23 cellular contexts compared by ENCODE assay signal in genomic region chr11:80462211-80462610, GRCh38.
DNase-seq lines count a peak whose midpoint lies in the region; ATAC-seq and TF ChIP-seq lines count a peak whose summit lies in the region.
"Had no signal": no experiment of that assay in that cellular context is flagged by ENCODE, and none has a peak within 500 bp of the region (broad histone marks: within the 10 kb centered on the region; RNA-seq: fewer than 3 reads in every experiment).

No MANE protein-coding gene starts in this region.

- H3K27ac ChIP-seq in mammary epithelial cell (ENCODE audit: insufficient read depth, low read depth, low read length), result no peak overlapping the region
- H3K27ac ChIP-seq: BLaER1 treated with 17β-estradiol and CSF1 and Interleukin-3, amounts not matched to agents 10 nM and 100 nM; coronary artery; GM23248; uterus had no signal

- H3K27me3 ChIP-seq in mammary epithelial cell (ENCODE audit: insufficient read depth, low read length), result no peaks in the 10 kb centered on the region
- no peaks in the 10 kb centered on the region for H3K27me3 ChIP-seq in kidney epithelial cell (ENCODE audit: control insufficient read depth, insufficient read depth, low read length)
- H3K27me3 ChIP-seq: BLaER1 treated with 17β-estradiol and CSF1 and Interleukin-3, amounts not matched to agents 10 nM and 100 nM; uterus had no signal

- ATAC-seq in HG03097 (IDR thresholded peaks at IDR 0.05; ENCODE audit: low FRiP score, unreplicated experiment) (no peak), HG03460 (IDR thresholded peaks at IDR 0.05; ENCODE audit: unreplicated experiment) (no peak)
- ATAC-seq: activated T-cell treated with anti-CD3 and anti-CD28 coated beads, Interleukin-2, amount 50 U/mL, for 72 hours; right cardiac atrium had no signal

- H3K36me3 ChIP-seq in mammary epithelial cell (ENCODE audit: insufficient read depth, low read length), result no peaks in the 10 kb centered on the region
- no peaks in the 10 kb centered on the region for H3K36me3 ChIP-seq in kidney epithelial cell (ENCODE audit: control insufficient read depth, insufficient read depth, low read length)
- H3K36me3 ChIP-seq: BLaER1 treated with 17β-estradiol and CSF1 and Interleukin-3, amounts not matched to agents 10 nM and 100 nM; uterus had no signal

- dilution Hi-C loops in mammary epithelial cell (cut with HindIII; ENCODE audit: low sequenced_read_pairs), result no loop called here

- no peaks in the 10 kb centered on the region for H3K9me3 ChIP-seq in mammary epithelial cell (replicated peaks; ENCODE audit: insufficient read depth, low read length)
- H3K9me3 ChIP-seq: BLaER1 treated with 17β-estradiol and CSF1 and Interleukin-3, amounts not matched to agents 10 nM and 100 nM; uterus had no signal

- H3K9ac ChIP-seq in mammary epithelial cell (ENCODE audit: insufficient read depth, low read length), result no peak overlapping the region
- H3K9ac ChIP-seq: BLaER1 treated with 17β-estradiol and CSF1 and Interleukin-3, amounts not matched to agents 10 nM and 100 nM; GM23248 had no signal

- H3K4me1 ChIP-seq in mammary epithelial cell (ENCODE audit: insufficient read depth, low read length), result peaks cover 7% of the 10 kb centered on the region
- H3K4me1 ChIP-seq: BLaER1 treated with 17β-estradiol and CSF1 and Interleukin-3, amounts not matched to agents 10 nM and 100 nM; uterus had no signal

- CTCF ChIA-PET in mammary epithelial cell (lab: Charles Lee; ENCODE audit: low non-redundant PET), result no interaction called here

- TF ChIP-seq CTCF in mammary epithelial cell (conservative IDR thresholded peaks at IDR 0.05 in 1 of 2, IDR thresholded peaks at IDR 0.05 in 1 of 2; ENCODE audit: extremely low read depth in 1 of 2, insufficient read depth in 1 of 2, low read depth in 1 of 2, low read length in 2 of 2), result no peak
- TF ChIP-seq CTCF in kidney epithelial cell (IDR thresholded peaks at IDR 0.05; ENCODE audit: insufficient read depth, low read length, poor library complexity, severe bottlenecking), result no peak

- peak overlapping the region; percentile 56 for H2AFZ ChIP-seq in mammary epithelial cell (ENCODE audit: low read depth, low read length)
- H2AFZ ChIP-seq: GM23248 had no signal

- 50% methylated on average over 2 of the region's 3 CpGs for WGBS in mammary epithelial cell (ENCODE audit: low coverage, missing lambda C conversion rate)

- BruUV-seq in mammary epithelial cell (replicated peaks; lab: Mats Ljungman, UMichigan), result no TSS peak

- H3K4me3 ChIP-seq in mammary epithelial cell (replicated peaks in 1 of 3; ENCODE audit: insufficient read depth in 1 of 3, low read depth in 2 of 3, low read length in 3 of 3), result no peak overlapping the region
- H3K4me3 ChIP-seq in kidney epithelial cell (ENCODE audit: low read depth, low read length), result no peak overlapping the region
- H3K4me3 ChIP-seq: BLaER1 treated with 17β-estradiol and CSF1 and Interleukin-3, amounts not matched to agents 10 nM and 100 nM; coronary artery; GM23248; lung; uterus had no signal

- DNase-seq in A172 (ENCODE audit: low spot score) (peak; percentile 55), HT1080 (ENCODE audit: low read depth) (peak; percentile 71), mammary epithelial cell (peak; percentile 95), kidney epithelial cell (ENCODE audit: low read depth) (peak; percentile 54), retina (no peak), NCI-H446 treated with DMSO at 0.1 percent for 48 hours (lab: John Stamatoyannopoulos, UW) (no peak)
- DNase-seq: activated CD4-positive, alpha-beta T cell treated with anti-CD3 and anti-CD28 coated beads for 1 hour; activated naive CD4-positive, alpha-beta T cell treated with anti-CD3 and anti-CD28 coated beads, Interleukin-2, amount 10 ng/mL, durations not matched to agents 7 days and 5 days; activated T-cell treated with anti-CD3 and anti-CD28 coated beads, Interleukin-2, amount 50 U/mL, for 72 hours; Calu3; GM23248; KG1; NCI-H187 treated with DMSO at 0.1 percent for 48 hours; NCI-H446; occipital lobe; right cardiac atrium; stimulated activated CD8-positive, alpha-beta memory T cell treated with anti-CD3 and anti-CD28 coated beads, Interleukin-4, amount 100 ng/mL, for 48 hours; uterus had no signal

- H4K20me1 ChIP-seq in mammary epithelial cell (ENCODE audit: insufficient read depth, low read length), result no peaks in the 10 kb centered on the region
- H4K20me1 ChIP-seq: BLaER1 treated with 17β-estradiol and CSF1 and Interleukin-3, amounts not matched to agents 10 nM and 100 nM had no signal

- peak overlapping the region; percentile 2 for H3K4me2 ChIP-seq in mammary epithelial cell (ENCODE audit: insufficient read depth, low read depth, low read length)
- H3K4me2 ChIP-seq: BLaER1 treated with 17β-estradiol and CSF1 and Interleukin-3, amounts not matched to agents 10 nM and 100 nM had no signal

- intact Hi-C loops in mammary epithelial cell (cut with micrococcal nuclease), result no loop called here

- in situ Hi-C loops in mammary epithelial cell (cut with MboI; ENCODE audit: low sequenced_read_pairs in 2 of 2), result no loop called here

- no peaks in the 10 kb centered on the region for H3K79me2 ChIP-seq in mammary epithelial cell (ENCODE audit: insufficient read depth, low read length)

Comparison
In these comparisons a context has a peak if more than half of its experiments do, and no peak if none do; other contexts are left out.
1. DNase-seq: peak in A172 (single experiment), HT1080 (single experiment), mammary epithelial cell (single experiment) and kidney epithelial cell (single experiment); none in retina (single experiment) and NCI-H446 treated with DMSO at 0.1 percent for 48 hours (single experiment).